ENCODE assay signal across 7 cellular contexts in the genomic region with DNA sequence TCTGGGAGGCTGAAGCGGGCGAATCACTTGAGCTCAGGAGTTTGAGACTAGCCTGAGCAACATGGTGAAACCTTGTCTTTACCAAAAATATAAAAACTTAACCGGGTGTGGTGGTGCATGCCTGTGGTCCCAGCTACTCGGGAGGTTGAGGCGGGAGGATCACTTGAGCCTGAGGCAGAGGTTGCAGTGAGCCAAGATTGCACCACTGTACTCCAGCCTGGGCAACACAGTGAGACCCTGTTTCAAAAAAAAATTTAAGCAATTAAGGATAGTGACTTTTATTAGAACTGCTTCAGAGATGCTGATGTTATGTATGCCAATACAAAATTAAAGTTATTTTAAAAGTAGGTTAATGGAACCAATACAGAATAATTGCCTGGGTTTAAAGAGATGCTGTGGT. TPM values are rescaled to one million over a fixed set of nuclear protein-coding genes. Genes with fewer than 3 reads are reported as not detected.
"Had no signal": no experiment of that assay in that cellular context is flagged by ENCODE, and none has a peak within 500 bp of the region (broad histone marks: within the 10 kb centered on the region; RNA-seq: fewer than 3 reads in every experiment).

No MANE protein-coding gene starts in this region.

RNA-seq across cellular contexts. Expression of a gene that starts 48.8 kb away (rescaled TPM):
- total RNA-seq: temporal lobe, thoracic aorta, thyroid gland, tibial nerve, upper lobe of right lung, urinary bladder, vagina had no signal
